ENCODE assay signal across 23 cellular contexts in the genomic region with DNA sequence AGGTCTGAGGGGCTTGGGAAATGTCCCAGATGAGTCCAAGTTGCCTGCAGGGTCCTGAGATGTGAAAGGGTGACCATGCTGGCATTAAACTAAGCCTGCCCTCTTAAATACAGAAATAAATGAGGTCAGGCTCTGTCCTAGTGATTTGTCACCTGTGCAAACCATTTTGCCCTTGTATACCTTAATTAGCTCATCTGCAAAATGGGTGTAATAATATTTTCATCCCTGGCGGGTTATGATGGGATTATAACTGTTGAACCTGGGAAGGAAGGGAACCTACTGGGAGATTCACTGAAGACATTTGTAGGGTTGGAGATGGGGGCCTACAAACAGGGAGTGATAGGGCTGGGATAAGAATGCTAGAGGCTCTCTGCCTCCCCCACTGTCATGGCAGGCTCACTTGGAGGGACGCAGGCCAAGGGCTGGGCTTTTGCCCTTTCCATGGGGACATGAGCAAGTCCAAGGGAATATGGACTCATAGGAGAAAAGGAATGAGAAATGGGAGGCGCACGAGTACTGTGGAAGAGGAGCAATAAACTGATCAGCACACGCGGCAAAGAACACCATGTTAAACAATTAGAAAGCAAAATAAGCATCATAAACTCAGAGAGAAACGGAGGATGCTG. TPM values are rescaled to one million over a fixed set of nuclear protein-coding genes. Genes with fewer than 3 reads are reported as not detected.
"Had no signal": no experiment of that assay in that cellular context is flagged by ENCODE, and none has a peak within 500 bp of the region (broad histone marks: within the 10 kb centered on the region; RNA-seq: fewer than 3 reads in every experiment).

No MANE protein-coding gene starts in this region.

- H3K4me3 Mint-ChIP-seq: memory B cell; mesothelial cell of epicardium; stimulated activated memory B cell treated with anti-CD40 and anti-IgM and Interleukin-4, amounts not matched to agents 10 μg/mL and 1 μg/mL and 100 μg/mL, for 72 hours; type B pancreatic cell had no signal

- H3K4me3 ChIP-seq: coronary artery, lung, mucosa of descending colon, prostate gland, right atrium auricular region, sigmoid colon, stomach, thyroid gland had no signal

- H3K36me3 Mint-ChIP-seq: stimulated activated memory B cell treated with anti-CD40 and anti-IgM and Interleukin-4, amounts not matched to agents 10 μg/mL and 1 μg/mL and 100 μg/mL, for 72 hours had no signal

- H3K36me3 ChIP-seq: neutrophil, prostate gland, right atrium auricular region, thyroid gland had no signal

- H3K27ac ChIP-seq: coronary artery, neutrophil, parathyroid adenoma, prostate gland, right atrium auricular region, stomach, thyroid gland had no signal

- H3K9me3 ChIP-seq: mucosa of descending colon, neutrophil, prostate gland, right atrium auricular region, sigmoid colon, stomach, thyroid gland had no signal

- ATAC-seq: left ventricle myocardium superior; mucosa of descending colon; naive thymus-derived CD4-positive, alpha-beta T cell; stimulated activated memory B cell treated with anti-CD40 and anti-IgM and Interleukin-4, amounts not matched to agents 10 μg/mL and 1 μg/mL and 100 μg/mL, for 72 hours had no signal

- H3K9me3 Mint-ChIP-seq: stimulated activated memory B cell treated with anti-CD40 and anti-IgM and Interleukin-4, amounts not matched to agents 10 μg/mL and 1 μg/mL and 100 μg/mL, for 72 hours; type B pancreatic cell had no signal

- H3K4me1 ChIP-seq: parathyroid adenoma, prostate gland had no signal

- H3K27me3 ChIP-seq: sigmoid colon, thyroid gland had no signal

- DNase-seq: dermis blood vessel endothelial cell; effector memory CD4-positive, alpha-beta T cell; head of caudate nucleus; left ventricle myocardium superior; mucosa of descending colon; naive thymus-derived CD4-positive, alpha-beta T cell; sigmoid colon; stimulated activated CD4-positive, alpha-beta T cell treated with anti-CD3 and anti-CD28 coated beads, Interleukin-4, amount 100 ng/mL, for 4 hours; stomach; thyroid gland had no signal

- H3K27ac Mint-ChIP-seq: memory B cell; stimulated activated memory B cell treated with anti-CD40 and anti-IgM and Interleukin-4, amounts not matched to agents 10 μg/mL and 1 μg/mL and 100 μg/mL, for 72 hours; type B pancreatic cell had no signal

RNA-seq across cellular contexts. Expression of a gene that starts 4.4 kb away (rescaled TPM):
- total RNA-seq: dermis blood vessel endothelial cell, endothelial cell of umbilical vein, epithelial cell of proximal tubule, fibroblast of villous mesenchyme had no signal
- polyA plus RNA-seq: endothelial cell of umbilical vein had no signal
